In genomic region chr1:40691538-40692428, GRCh38 we compare ENCODE assay signal across 8 cellular contexts. TPM values are rescaled to one million over a fixed set of nuclear protein-coding genes. Genes with fewer than 3 reads are reported as not detected.
A peak's percentile ranks its signal among the peaks of the same experiment; 100 is the strongest.
DNase-seq lines count a peak whose midpoint lies in the region; ATAC-seq and TF ChIP-seq lines count a peak whose summit lies in the region.

TSS of gene NFYC (plus strand) at chr1:40691704. CDS start at chr1:40738844, 47,140 bp downstream.

- CTCF ChIA-PET in activated CD4-positive, alpha-beta T cell treated with anti-CD3 and anti-CD28 coated beads for 36 hours (lab: Charles Lee), result interaction anchor here (0.6 to 3.5 kb wide), 20 partner anchors 10 to 293 kb away, joined by 3 to 20 read pairs (median 4); partner anchors contain the start of genes CTPS1, RIMS3, ZFP69B and ZNF684

- no peaks in the 10 kb centered on the region for H3K27me3 Mint-ChIP-seq in activated CD4-positive, alpha-beta T cell treated with anti-CD3 and anti-CD28 coated beads for 36 hours

- peak within 1 kb of the TSS; percentile 97 for H3K27ac Mint-ChIP-seq in activated CD4-positive, alpha-beta T cell treated with anti-CD3 and anti-CD28 coated beads for 36 hours

- no peak for TF ChIP-seq CTCF in choroid plexus epithelial cell (conservative IDR thresholded peaks at IDR 0.05; ENCODE audit: low read depth, low read length)

- DNase-seq in AML-193 (lab: John Stamatoyannopoulos, UW), result peak; percentile 95 to 96
- DNase-seq in NCI-H524 (lab: John Stamatoyannopoulos, UW), result peak; percentile 98
- peak; percentile 98 for DNase-seq in activated CD4-positive, alpha-beta T cell treated with anti-CD3 and anti-CD28 coated beads for 36 hours
- DNase-seq in choroid plexus epithelial cell (ENCODE audit: low read depth), result peak; percentile 99
- DNase-seq in kidney glomerular epithelial cell (lab: John Stamatoyannopoulos, UW), result peak; percentile 96
- peak; percentile 81 to 87 for DNase-seq in stimulated activated CD4-positive, alpha-beta T cell treated with anti-CD3 and anti-CD28 coated beads, Interleukin-1b, Interleukin-23, amount 100 ng/mL, for 1 hour (ENCODE audit: low read depth in 2 of 2)

- peak within 1 kb of the TSS; percentile 100 for H3K4me3 Mint-ChIP-seq in activated CD4-positive, alpha-beta T cell treated with anti-CD3 and anti-CD28 coated beads for 36 hours

- H3K4me1 Mint-ChIP-seq in activated CD4-positive, alpha-beta T cell treated with anti-CD3 and anti-CD28 coated beads for 36 hours, result peaks cover 56% of the 10 kb centered on the region

- no peaks in the 10 kb centered on the region for H3K9me3 Mint-ChIP-seq in activated CD4-positive, alpha-beta T cell treated with anti-CD3 and anti-CD28 coated beads for 36 hours (ENCODE audit: low read depth)

- TF ChIP-seq POLR2A in GM19193 (IDR thresholded peaks at IDR 0.05; ENCODE audit: extremely low read depth, insufficient read depth, insufficient read length), result peak; percentile 90

- ATAC-seq in HG03439 (IDR thresholded peaks at IDR 0.05; ENCODE audit: unreplicated experiment), result peak; percentile 78
- peak; percentile 87 for ATAC-seq in activated CD4-positive, alpha-beta T cell treated with anti-CD3 and anti-CD28 coated beads for 36 hours

- intact Hi-C loops in activated CD4-positive, alpha-beta T cell treated with anti-CD3 and anti-CD28 coated beads for 36 hours (cut with DNase I, micrococcal nuclease), result loop anchor here (1.0 to 5.0 kb wide), 15 partner anchors 17 to 651 kb away; partner anchors contain the start of genes CAP1 (in 2 of the 2), RLF (in 2 of the 2), CITED4 (in 1 of the 2) and CTPS1 (in 1 of the 2)

- POLR2A ChIA-PET in activated CD4-positive, alpha-beta T cell treated with anti-CD3 and anti-CD28 coated beads for 36 hours (lab: Charles Lee), result interaction anchor here (0.7 to 2.7 kb wide), 17 partner anchors 9 to 292 kb away, joined by 3 to 14 read pairs (median 4); partner anchors contain the start of genes CTPS1 and RIMS3

- peak within 1 kb of the TSS; percentile 93 for H3K4me3 ChIP-seq in choroid plexus epithelial cell (ENCODE audit: low read depth, low read length)

- H3K36me3 Mint-ChIP-seq in activated CD4-positive, alpha-beta T cell treated with anti-CD3 and anti-CD28 coated beads for 36 hours (ENCODE audit: low read depth), result peaks cover 31% of the 10 kb centered on the region

RNA-seq across cellular contexts. Expression of gene NFYC, which starts in this region (rescaled TPM):
- 10 to 100 TPM; 53.6 to 85.4 TPM for total RNA-seq in activated CD4-positive, alpha-beta T cell treated with anti-CD3 and anti-CD28 coated beads for 36 hours

Comparison
In these comparisons a context has a peak if more than half of its experiments do, and no peak if none do; other contexts are left out.
1. Peak in every context shown above with its lines: DNase-seq, ATAC-seq and H3K4me3 ChIP-seq.